ENCODE assay signal across 8 cellular contexts in the genomic region with DNA sequence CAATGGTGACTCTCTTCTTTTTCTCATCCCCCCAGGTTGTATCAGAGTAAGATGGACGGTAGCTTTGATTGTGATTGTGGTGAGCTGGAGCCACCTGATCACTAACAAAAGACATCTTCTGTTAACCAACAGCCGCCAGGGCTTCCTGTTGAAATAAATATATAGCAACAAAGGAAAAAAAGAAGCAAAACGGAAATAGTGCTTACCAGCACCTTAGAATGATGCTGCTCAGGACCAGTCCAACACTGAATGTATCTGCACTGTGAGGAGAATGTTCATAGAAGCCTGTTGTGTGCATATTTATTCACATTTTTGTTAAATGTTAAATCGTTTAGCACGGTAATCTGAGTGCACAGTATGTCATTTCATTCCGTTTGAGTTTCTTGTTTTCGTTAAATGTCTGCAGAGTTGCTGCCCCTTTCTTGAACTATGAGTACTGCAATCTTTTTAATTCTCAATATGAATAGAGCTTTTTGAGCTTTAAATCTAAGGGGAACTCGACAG. TPM values are rescaled to one million over a fixed set of nuclear protein-coding genes. Genes with fewer than 3 reads are reported as not detected.
DNase-seq lines count a peak whose midpoint lies in the region; ATAC-seq and TF ChIP-seq lines count a peak whose summit lies in the region.
"Not testable (repeated sequence)": the region's sequence is repeated elsewhere in the genome, so short reads cannot be mapped to it uniquely, and the experiment has no call there.

No MANE protein-coding gene starts in this region.

- in situ Hi-C loops in KBM-7 (cut with MboI; ENCODE audit: low pct_unique_long_range_greater_than_20kb, low sequenced_read_pairs): not testable (repeated sequence)

- not testable (repeated sequence) for H3K9ac ChIP-seq in SK-N-SH; neural cell (ENCODE audit: low read length)

- H3K4me1 ChIP-seq in SK-N-SH (ENCODE audit: control insufficient read depth in 1 of 2, insufficient read depth in 2 of 2, low read depth in 1 of 2, low read length in 1 of 2): not testable (repeated sequence)

- not testable (repeated sequence) for H2AFZ ChIP-seq in SK-N-SH (ENCODE audit: low read depth); neural cell (ENCODE audit: low read depth, low read length)

- POLR2A ChIA-PET in SK-N-SH (lab: Yijun Ruan, JAX): not testable (repeated sequence)
- POLR2A ChIA-PET in activated CD4-positive, alpha-beta memory T cell treated with anti-CD3 and anti-CD28 coated beads for 36 hours (lab: Charles Lee): interaction anchor here (0.6 to 1.2 kb wide), 3 partner anchors 26 to 74 kb away, joined by 3 read pairs; partner anchors contain the start of gene LEO1

- ATAC-seq in activated naive CD4-positive, alpha-beta T cell treated with anti-CD3 and anti-CD28 coated beads, Interleukin-2, amount 50 U/mL, for 72 hours: peak; percentile 56 to 65

- peaks cover 44% of the 10 kb centered on the region for H3K4me1 Mint-ChIP-seq in activated CD4-positive, alpha-beta memory T cell treated with anti-CD3 and anti-CD28 coated beads for 36 hours (ENCODE audit: low read depth)
- H3K4me1 Mint-ChIP-seq in endothelial cell (ENCODE audit: unreplicated experiment) (peaks cover 13% of the 10 kb centered on the region), type B pancreatic cell (ENCODE audit: unreplicated experiment) (peaks cover 28% of the 10 kb centered on the region)

- not testable (repeated sequence) for DNase-seq in GM12864 (ENCODE audit: low read depth); SK-N-SH; endothelial cell (ENCODE audit: low spot score); type B pancreatic cell (ENCODE audit: extremely low spot score, unreplicated experiment)
- peak; percentile 34 for DNase-seq in KBM-7
- DNase-seq in activated CD4-positive, alpha-beta memory T cell treated with anti-CD3 and anti-CD28 coated beads for 36 hours: peak; percentile 38
- peak in 1 of 2 donors; percentile 9 for DNase-seq in activated naive CD4-positive, alpha-beta T cell treated with anti-CD3 and anti-CD28 coated beads, Interleukin-2, amount 50 U/mL, for 72 hours (ENCODE audit: low spot score in 2 of 2)

- not testable (repeated sequence) for H3K4me3 ChIP-seq in GM12864 (ENCODE audit: low read depth, low read length); SK-N-SH (ENCODE audit: low read depth in 2 of 2, low read length in 1 of 2); neural cell (ENCODE audit: low read length)

- not testable (repeated sequence) for H3K27me3 Mint-ChIP-seq in activated CD4-positive, alpha-beta memory T cell treated with anti-CD3 and anti-CD28 coated beads for 36 hours; endothelial cell (ENCODE audit: unreplicated experiment); type B pancreatic cell

- TF ChIP-seq CTCF in GM12864 (IDR thresholded peaks at IDR 0.05; ENCODE audit: low read depth, low read length, missing control alignments): peak; percentile 24
- peak; percentile 20; the same call in 1 of the 2 replicates for TF ChIP-seq CTCF in SK-N-SH (IDR thresholded peaks at IDR 0.05)
- TF ChIP-seq CTCF in endothelial cell (IDR thresholded peaks at IDR 0.05; ENCODE audit: unreplicated experiment): peak; percentile 27
- peak; percentile 20 for TF ChIP-seq CTCF in neural cell (IDR thresholded peaks at IDR 0.05; ENCODE audit: poor library complexity, severe bottlenecking)
- TF ChIP-seq CTCF in type B pancreatic cell (conservative IDR thresholded peaks at IDR 0.05): peak; percentile 48

- peak overlapping the region; percentile 66 for H3K4me3 Mint-ChIP-seq in activated CD4-positive, alpha-beta memory T cell treated with anti-CD3 and anti-CD28 coated beads for 36 hours
- not testable (repeated sequence) for H3K4me3 Mint-ChIP-seq in endothelial cell (ENCODE audit: unreplicated experiment); type B pancreatic cell

- peaks cover 20% of the 10 kb centered on the region for H3F3A ChIP-seq in SK-N-SH (replicated peaks; ENCODE audit: insufficient read depth)
- H3F3A ChIP-seq in neural cell (ENCODE audit: insufficient read depth, low read length, poor library complexity, severe bottlenecking): not testable (repeated sequence)

- WGBS in SK-N-SH (ENCODE audit: low lambda C conversion rate): 93% methylated on average over 8 of the region's 8 CpGs

- CTCF ChIA-PET in SK-N-SH (lab: Yijun Ruan, JAX): interaction anchor here (0.8 kb wide), 1 partner anchor 152 kb away, joined by 7 read pairs; no protein-coding TSS in a partner anchor
- CTCF ChIA-PET in activated CD4-positive, alpha-beta memory T cell treated with anti-CD3 and anti-CD28 coated beads for 36 hours (lab: Charles Lee): interaction anchor here (0.6 to 4.1 kb wide), 8 partner anchors 15 to 80 kb away, joined by 3 to 31 read pairs (median 6); partner anchors contain the start of gene LEO1

- H3K27ac ChIP-seq in SK-N-SH (ENCODE audit: low read depth in 2 of 2, low read length in 1 of 2); neural cell (ENCODE audit: low read length): not testable (repeated sequence)

- H3K36me3 ChIP-seq in SK-N-SH (replicated peaks in 1 of 2; ENCODE audit: control insufficient read depth in 1 of 2, insufficient read depth in 2 of 2, low read length in 1 of 2): peaks cover 7 to 63% of the 10 kb centered on the region in 2 experiments
- H3K36me3 ChIP-seq in neural cell (ENCODE audit: insufficient read depth, low read length): not testable (repeated sequence)

- H3K4me2 ChIP-seq in SK-N-SH; neural cell (ENCODE audit: low read length): not testable (repeated sequence)

- not testable (repeated sequence) for H3K9me2 ChIP-seq in SK-N-SH; neural cell (ENCODE audit: insufficient read depth, low read length)

- H3K9me3 ChIP-seq in SK-N-SH; neural cell (ENCODE audit: low read length): not testable (repeated sequence)

- H4K20me1 ChIP-seq in SK-N-SH (ENCODE audit: insufficient read depth): peaks cover 57% of the 10 kb centered on the region
- H4K20me1 ChIP-seq in neural cell (ENCODE audit: insufficient read depth): not testable (repeated sequence)

- peaks cover 26% of the 10 kb centered on the region for H3K36me3 Mint-ChIP-seq in activated CD4-positive, alpha-beta memory T cell treated with anti-CD3 and anti-CD28 coated beads for 36 hours
- peaks cover 7 to 22% of the 10 kb centered on the region in 2 donors for H3K36me3 Mint-ChIP-seq in activated naive CD4-positive, alpha-beta T cell treated with anti-CD3 and anti-CD28 coated beads, Interleukin-2, amount 50 U/mL, for 72 hours
- H3K36me3 Mint-ChIP-seq in endothelial cell (ENCODE audit: low read depth, unreplicated experiment) (peaks cover 30% of the 10 kb centered on the region), type B pancreatic cell (peaks cover 23% of the 10 kb centered on the region)

- H3K27me3 ChIP-seq in SK-N-SH (ENCODE audit: insufficient read depth); neural cell (ENCODE audit: insufficient read depth, low read depth, low read length): not testable (repeated sequence)

- peaks cover 95% of the 10 kb centered on the region for H3K79me2 ChIP-seq in SK-N-SH (ENCODE audit: insufficient read depth)
- peaks cover 40% of the 10 kb centered on the region for H3K79me2 ChIP-seq in neural cell (replicated peaks; ENCODE audit: insufficient read depth, low read length)

- intact Hi-C loops in activated CD4-positive, alpha-beta memory T cell treated with anti-CD3 and anti-CD28 coated beads for 36 hours (cut with micrococcal nuclease): loop anchor here (1.0 to 2.0 kb wide), 2 partner anchors 25 to 63 kb away; no protein-coding TSS in a partner anchor

- peak overlapping the region; percentile 89 for H3K27ac Mint-ChIP-seq in activated CD4-positive, alpha-beta memory T cell treated with anti-CD3 and anti-CD28 coated beads for 36 hours
- H3K27ac Mint-ChIP-seq in activated naive CD4-positive, alpha-beta T cell treated with anti-CD3 and anti-CD28 coated beads, Interleukin-2, amount 50 U/mL, for 72 hours: peak overlapping the region; percentile 80 to 95
- not testable (repeated sequence) for H3K27ac Mint-ChIP-seq in endothelial cell (ENCODE audit: unreplicated experiment); type B pancreatic cell

- not testable (repeated sequence) for TF ChIP-seq EP300 in SK-N-SH (IDR thresholded peaks at IDR 0.05; ENCODE audit: borderline replicate concordance in 1 of 2, low read depth in 1 of 2, low read length in 1 of 2); neural cell (conservative IDR thresholded peaks at IDR 0.05; ENCODE audit: poor library complexity, severe bottlenecking)

- not testable (repeated sequence) for TF ChIP-seq RAD21 in SK-N-SH (IDR thresholded peaks at IDR 0.05; ENCODE audit: low read length); neural cell (conservative IDR thresholded peaks at IDR 0.05)

- H3K9me3 Mint-ChIP-seq in activated CD4-positive, alpha-beta memory T cell treated with anti-CD3 and anti-CD28 coated beads for 36 hours; activated naive CD4-positive, alpha-beta T cell treated with anti-CD3 and anti-CD28 coated beads, Interleukin-2, amount 50 U/mL, for 72 hours; endothelial cell (ENCODE audit: unreplicated experiment); type B pancreatic cell: not testable (repeated sequence)

RNA-seq across cellular contexts. Expression of gene MAPK6, which starts 26.8 kb away (rescaled TPM):
- polyA plus RNA-seq in SK-N-SH (2012; rRNA removed) (16.9 and 23.0 TPM in 2 replicates), neural cell (127 and 140 TPM in 2 replicates)
- polyA plus RNA-seq in SK-N-SH (2012; cell fraction: cytosol; rRNA removed): 29.8 and 32.6 TPM in 2 replicates
- polyA plus RNA-seq in SK-N-SH (2012; cell fraction: nucleus; rRNA removed): 7.9 and 16.8 TPM in 2 replicates
- 10 to 100 TPM; 39.9 to 40.8 TPM for total RNA-seq in activated CD4-positive, alpha-beta memory T cell treated with anti-CD3 and anti-CD28 coated beads for 36 hours
- 10 to 100 TPM; 15.2 to 30.9 TPM for total RNA-seq in activated naive CD4-positive, alpha-beta T cell treated with anti-CD3 and anti-CD28 coated beads, Interleukin-2, amount 50 U/mL, for 72 hours
- total RNA-seq in endothelial cell (ENCODE audit: unreplicated experiment) (94.6 TPM), type B pancreatic cell (ENCODE audit: low replicate concordance) (56.6 and 57.9 TPM in 2 replicates)
- 290 and 298 TPM in 2 replicates for polyA minus RNA-seq in neural cell
